In the genomic region with DNA sequence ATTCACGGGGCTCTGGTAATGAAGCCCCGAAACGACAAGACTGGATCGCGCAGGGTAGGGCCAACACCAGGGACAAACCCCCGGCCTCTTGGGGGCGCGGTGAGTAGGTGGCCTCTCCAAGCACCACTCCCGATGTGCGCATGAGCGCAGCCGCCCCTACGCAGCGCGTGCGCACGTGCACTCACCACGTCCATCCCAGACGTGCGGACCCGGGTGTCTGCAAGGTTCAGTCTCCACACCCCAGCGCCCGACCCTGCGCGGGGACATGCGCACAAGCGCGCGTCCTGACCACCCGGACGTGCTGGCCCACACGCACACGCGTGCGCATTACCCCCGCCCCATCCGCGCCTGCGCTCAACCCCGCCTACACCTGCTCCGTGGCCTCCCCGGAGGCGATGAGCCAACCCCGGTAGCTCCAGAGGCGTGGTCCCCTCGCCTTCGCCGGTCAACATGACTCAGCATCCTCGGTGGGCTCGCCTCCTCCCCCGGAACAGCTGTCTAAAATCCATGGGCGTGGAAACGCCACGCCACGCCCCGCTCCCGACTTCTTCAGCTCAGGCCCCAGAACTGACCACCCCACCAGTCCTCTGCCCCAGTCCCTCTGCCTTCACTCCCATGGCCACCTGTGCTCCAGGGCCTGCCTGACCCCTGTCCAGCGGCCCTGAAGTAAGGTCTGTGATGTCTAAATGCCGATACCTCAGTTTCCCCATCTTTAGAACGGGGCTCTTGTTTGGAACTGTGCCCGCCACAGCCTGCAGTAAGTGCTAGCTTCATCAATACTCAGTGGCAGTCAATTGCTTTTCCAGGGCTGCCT, we compare ENCODE assay signal across 8 cellular contexts. TPM values are rescaled to one million over a fixed set of nuclear protein-coding genes. Genes with fewer than 3 reads are reported as not detected.
DNase-seq lines count a peak whose midpoint lies in the region; ATAC-seq, FAIRE-seq and TF ChIP-seq lines count a peak whose summit lies in the region.

No MANE protein-coding gene starts in this region.

- peaks cover 22% of the 10 kb centered on the region; the same call in 1 of the 2 replicates for H3F3A ChIP-seq in MM.1S (ENCODE audit: insufficient read depth, low read length)

- no peak for TF ChIP-seq RAD21 in HCT116 (IDR thresholded peaks at IDR 0.05; ENCODE audit: low read depth)

- H3K9me2 ChIP-seq in HCT116 (ENCODE audit: insufficient read depth) (no peaks in the 10 kb centered on the region), MM.1S (replicated peaks; ENCODE audit: insufficient read depth, low read length) (no peaks in the 10 kb centered on the region)

- ATAC-seq in HCT116: peak; percentile 98

- peak overlapping the region; percentile 79 for H3K27ac ChIP-seq in HCT116 (ENCODE audit: low read depth, low read length)
- peak overlapping the region; percentile 48; the same call in 1 of the 2 replicates for H3K27ac ChIP-seq in MM.1S (ENCODE audit: low read length)
- H3K27ac ChIP-seq in neutrophil: peak overlapping the region; percentile 70
- peak overlapping the region; percentile 66 for H3K27ac ChIP-seq in substantia nigra (ENCODE audit: low read depth, low read length, poor library complexity, severe bottlenecking)

- CTCF ChIA-PET in HCT116 (lab: Charles Lee): interaction anchor here (0.5 to 1.5 kb wide), 5 partner anchors 9 to 123 kb away, joined by 3 to 6 read pairs (median 3); no protein-coding TSS in a partner anchor

- H3K27me3 ChIP-seq in HCT116 (ENCODE audit: insufficient read depth, low read length) (no peaks in the 10 kb centered on the region), MM.1S (replicated peaks; ENCODE audit: insufficient read depth, low read length) (no peaks in the 10 kb centered on the region), neutrophil (no peaks in the 10 kb centered on the region)

- H3K36me3 ChIP-seq in HCT116 (ENCODE audit: control insufficient read depth in 1 of 2, insufficient read depth in 2 of 2, low read length in 2 of 2) (no peaks in the 10 kb centered on the region), MM.1S (replicated peaks; ENCODE audit: insufficient read depth, low read length) (no peaks in the 10 kb centered on the region), neutrophil (no peaks in the 10 kb centered on the region)

- no peak for FAIRE-seq in frontal cortex (lab: Jason Lieb, UNC)

- TF ChIP-seq CTCF in HCT116 (IDR thresholded peaks at IDR 0.05 in 2 of 3, conservative IDR thresholded peaks at IDR 0.05 in 1 of 3; ENCODE audit: borderline replicate concordance in 1 of 3, insufficient read depth in 1 of 3, low read depth in 2 of 3, low read length in 2 of 3): peak in 2 of 3 experiments; percentile 62 to 70; a peak in 5 of 6 replicates
- TF ChIP-seq CTCF in MM.1S (IDR thresholded peaks at IDR 0.05; ENCODE audit: low read length): peak; percentile 70
- TF ChIP-seq CTCF in neutrophil (IDR thresholded peaks at IDR 0.05): no peak

- intact Hi-C loops in HCT116 (cut with micrococcal nuclease): loop anchor here (10.0 kb wide), 1 partner anchor 1185 kb away; no protein-coding TSS in a partner anchor

- H3K4me1 ChIP-seq in HCT116 (ENCODE audit: control insufficient read depth in 1 of 2, insufficient read depth in 2 of 2, low read length in 2 of 2) (peaks cover 18 to 34% of the 10 kb centered on the region in 2 experiments), MM.1S (ENCODE audit: low read length) (peaks cover 13% of the 10 kb centered on the region), neutrophil (ENCODE audit: control insufficient read depth in 1 of 2, insufficient read depth in 1 of 2, low read depth in 1 of 2, low read length in 1 of 2) (peaks cover 14 to 28% of the 10 kb centered on the region in 2 experiments)

- H3K9ac ChIP-seq in HCT116 (ENCODE audit: low read length) (peak overlapping the region; percentile 58), MM.1S (ENCODE audit: low read length) (peak overlapping the region; percentile 40; the same call in 1 of the 2 replicates)

- H3K4me3 ChIP-seq in HCT116 (replicated peaks in 1 of 2; ENCODE audit: low read depth in 1 of 2, low read length in 2 of 2) (peak overlapping the region; percentile 56 to 58), MM.1S (ENCODE audit: low read length) (peak overlapping the region; percentile 61), neutrophil (ENCODE audit: low read depth in 1 of 2, low read length in 1 of 2) (peak overlapping the region; percentile 72 to 75)

- H4K20me1 ChIP-seq in HCT116 (ENCODE audit: insufficient read depth) (no peaks in the 10 kb centered on the region), MM.1S (ENCODE audit: insufficient read depth, low read length) (no peaks in the 10 kb centered on the region)

- H2AFZ ChIP-seq in HCT116 (ENCODE audit: low read depth, low read length, poor library complexity, severe bottlenecking): no peak overlapping the region
- peak overlapping the region; percentile 81 for H2AFZ ChIP-seq in MM.1S (ENCODE audit: low read length)

- BruUV-seq in HCT116 (replicated peaks; lab: Mats Ljungman, UMichigan): no TSS peak

- H3K4me2 ChIP-seq in HCT116 (ENCODE audit: low read length) (peak overlapping the region; percentile 82), MM.1S (ENCODE audit: low read depth, low read length) (peak overlapping the region; percentile 88)

- DNase-seq in GM04503 (ENCODE audit: low read depth): peak; percentile 73
- peak; percentile 98 for DNase-seq in HCT116 (ENCODE audit: low read depth, low spot score)
- peak; percentile 99 for DNase-seq in MM.1S
- peak; percentile 95 for DNase-seq in SHP77 treated with DMSO at 0.1 percent for 48 hours (lab: John Stamatoyannopoulos, UW)
- peak; percentile 94 for DNase-seq in activated gamma-delta T cell treated with anti-CD3 and anti-CD28 coated beads, Interleukin-2, amount 50 U/mL, for 16 hours (ENCODE audit: low read depth)
- peak; percentile 87 to 89 for DNase-seq in frontal cortex (ENCODE audit: low spot score in 2 of 2)
- peak; percentile 38 to 97 (median 83) for DNase-seq in substantia nigra (lab: John Stamatoyannopoulos, UW)

- TF ChIP-seq POLR2A in HCT116 (IDR thresholded peaks at IDR 0.05; ENCODE audit: borderline replicate concordance, extremely low read depth, insufficient read depth, insufficient read length): no peak

- POLR2A ChIA-PET in HCT116 (lab: Charles Lee): interaction anchor here (1.6 to 1.7 kb wide), 2 partner anchors 28 to 69 kb away, joined by 5 to 7 read pairs; a partner anchor contains a TSS

- RAD21 ChIA-PET in HCT116 (lab: Charles Lee; ENCODE audit: low non-redundant PET in 1 of 2, low total read pairs in 2 of 2, uncharacterized antibody in 2 of 2, unreplicated experiment in 2 of 2): interaction anchor here in 1 of 2 experiments (0.6 kb wide), 1 partner anchor 102 kb away, joined by 4 read pairs; no protein-coding TSS in a partner anchor

- no peaks in the 10 kb centered on the region for H3K9me3 ChIP-seq in HCT116 (ENCODE audit: control insufficient read depth in 1 of 2, insufficient read depth in 1 of 2, low read depth in 1 of 2, low read length in 2 of 2)
- H3K9me3 ChIP-seq in MM.1S (replicated peaks; ENCODE audit: insufficient read depth, low read length): no peaks in the 10 kb centered on the region
- H3K9me3 ChIP-seq in neutrophil: no peaks in the 10 kb centered on the region

- no peaks in the 10 kb centered on the region for H3K79me2 ChIP-seq in HCT116 (ENCODE audit: insufficient read depth, low read length)
- no peaks in the 10 kb centered on the region for H3K79me2 ChIP-seq in MM.1S (ENCODE audit: low read length)

TF ChIP-seq in HCT116, 20 proteins besides CTCF, POLR2A, EP300 and RAD21 (continues in another document):
- TF ChIP-seq SP1 (IDR thresholded peaks at IDR 0.05; ENCODE audit: low read depth): peak; percentile 80
- TF ChIP-seq, protein P1, sequence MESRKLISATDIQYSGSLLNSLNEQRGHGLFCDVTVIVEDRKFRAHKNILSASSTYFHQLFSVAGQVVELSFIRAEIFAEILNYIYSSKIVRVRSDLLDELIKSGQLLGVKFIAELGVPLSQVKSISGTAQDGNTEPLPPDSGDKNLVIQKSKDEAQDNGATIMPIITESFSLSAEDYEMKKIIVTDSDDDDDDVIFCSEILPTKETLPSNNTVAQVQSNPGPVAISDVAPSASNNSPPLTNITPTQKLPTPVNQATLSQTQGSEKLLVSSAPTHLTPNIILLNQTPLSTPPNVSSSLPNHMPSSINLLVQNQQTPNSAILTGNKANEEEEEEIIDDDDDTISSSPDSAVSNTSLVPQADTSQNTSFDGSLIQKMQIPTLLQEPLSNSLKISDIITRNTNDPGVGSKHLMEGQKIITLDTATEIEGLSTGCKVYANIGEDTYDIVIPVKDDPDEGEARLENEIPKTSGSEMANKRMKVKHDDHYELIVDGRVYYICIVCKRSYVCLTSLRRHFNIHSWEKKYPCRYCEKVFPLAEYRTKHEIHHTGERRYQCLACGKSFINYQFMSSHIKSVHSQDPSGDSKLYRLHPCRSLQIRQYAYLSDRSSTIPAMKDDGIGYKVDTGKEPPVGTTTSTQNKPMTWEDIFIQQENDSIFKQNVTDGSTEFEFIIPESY (IDR thresholded peaks at IDR 0.05; ENCODE audit: extremely low read depth, insufficient replicate concordance, low read length): no peak
- no peak for TF ChIP-seq EZH2 (IDR thresholded peaks at IDR 0.05)
- no peak for TF ChIP-seq TCF7L2 (IDR thresholded peaks at IDR 0.05; ENCODE audit: borderline replicate concordance, extremely low read depth, insufficient read depth, insufficient read length)
- peak; percentile 48 for TF ChIP-seq POLR2AphosphoS5 (IDR thresholded peaks at IDR 0.05; ENCODE audit: low read depth, low read length)
- TF ChIP-seq YY1 (IDR thresholded peaks at IDR 0.05; ENCODE audit: extremely low read depth, insufficient replicate concordance, low read depth, low read length): peak; percentile 90
- no peak for TF ChIP-seq JUND (IDR thresholded peaks at IDR 0.05)
- no peak for TF ChIP-seq EZH2phosphoT487 (IDR thresholded peaks at IDR 0.05; ENCODE audit: borderline replicate concordance)
- TF ChIP-seq, protein P2, sequence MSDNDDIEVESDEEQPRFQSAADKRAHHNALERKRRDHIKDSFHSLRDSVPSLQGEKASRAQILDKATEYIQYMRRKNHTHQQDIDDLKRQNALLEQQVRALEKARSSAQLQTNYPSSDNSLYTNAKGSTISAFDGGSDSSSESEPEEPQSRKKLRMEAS (IDR thresholded peaks at IDR 0.05): peak; percentile 93
- no peak for TF ChIP-seq ELF1 (IDR thresholded peaks at IDR 0.05; ENCODE audit: borderline replicate concordance, low read depth)

RNA-seq across cellular contexts. Expression of a gene that starts 5.6 kb away (rescaled TPM):
- total RNA-seq in HCT116 (2021; ENCODE audit: unreplicated experiment): 787 TPM
- polyA plus RNA-seq in HCT116 (2012): 1,417 and 1,906 TPM in 2 replicates
- total RNA-seq in frontal cortex: 98.2 TPM

RNA-seq across cellular contexts. Expression of a gene that starts 44.9 kb away (rescaled TPM):
- total RNA-seq in HCT116 (2021; ENCODE audit: unreplicated experiment) (30.0 TPM), frontal cortex (22.4 TPM)
- 22.5 and 22.7 TPM in 2 replicates for polyA plus RNA-seq in HCT116 (2012)

Comparison
In these comparisons a context has a peak if more than half of its experiments do, and no peak if none do; other contexts are left out.
1. Peak in every context shown above with its lines: DNase-seq, ATAC-seq, H3K4me3 ChIP-seq and H3K27ac ChIP-seq.